In genomic region chr16:2771496-2772402, GRCh38 we compare ENCODE assay signal across 15 cellular contexts. TPM values are rescaled to one million over a fixed set of nuclear protein-coding genes. Genes with fewer than 3 reads are reported as not detected.
DNase-seq lines count a peak whose midpoint lies in the region; ATAC-seq, FAIRE-seq and TF ChIP-seq lines count a peak whose summit lies in the region.
"Had no signal": no experiment of that assay in that cellular context is flagged by ENCODE, and none has a peak within 500 bp of the region (broad histone marks: within the 10 kb centered on the region; RNA-seq: fewer than 3 reads in every experiment).

No MANE protein-coding gene starts in this region.

- no peaks in the 10 kb centered on the region for H3K9me3 Mint-ChIP-seq in type B pancreatic cell

- peaks cover 7% of the 10 kb centered on the region for H3K36me3 Mint-ChIP-seq in T-helper 17 cell (ENCODE audit: low read depth)
- H3K36me3 Mint-ChIP-seq in type B pancreatic cell = peaks cover 22% of the 10 kb centered on the region

- H3K27ac ChIP-seq in cardiac muscle cell (peak overlapping the region; percentile 60), heart right ventricle (no peak overlapping the region), lower lobe of right lung (no peak overlapping the region)
- H3K27ac ChIP-seq: BLaER1 treated with 17β-estradiol and CSF1 and Interleukin-3, amounts not matched to agents 10 nM and 100 nM; HL-60 had no signal

- H3K9me3 ChIP-seq in cardiac muscle cell (ENCODE audit: low read depth) (no peaks in the 10 kb centered on the region), heart right ventricle (no peaks in the 10 kb centered on the region), T-helper 17 cell (ENCODE audit: control insufficient read depth, low read length, poor library complexity, severe bottlenecking) (no peaks in the 10 kb centered on the region), lower lobe of right lung (no peaks in the 10 kb centered on the region)
- H3K9me3 ChIP-seq: BLaER1 treated with 17β-estradiol and CSF1 and Interleukin-3, amounts not matched to agents 10 nM and 100 nM had no signal

- ATAC-seq in heart right ventricle (no peak), T-helper 17 cell (no peak), lower lobe of right lung (no peak), GM19455 (IDR thresholded peaks at IDR 0.05; ENCODE audit: unreplicated experiment) (no peak)

- H3K4me1 ChIP-seq in cardiac muscle cell (ENCODE audit: low read depth) (no peaks in the 10 kb centered on the region), heart right ventricle (peaks cover 2 to 64% (median 31%) of the 10 kb centered on the region in 9 donors), lower lobe of right lung (peaks cover 23% of the 10 kb centered on the region)

- H3K27ac Mint-ChIP-seq in T-helper 17 cell (peak overlapping the region; percentile 89), type B pancreatic cell (peak overlapping the region; percentile 88)

- intact Hi-C loops in heart right ventricle (cut with DNase I) = loop anchor here in 1 of 10 donors (10.0 kb wide), 1 partner anchor 93 kb away; no protein-coding TSS in a partner anchor
- intact Hi-C loops in lower lobe of right lung (cut with DNase I) = no loop called here

- H3K36me3 ChIP-seq in cardiac muscle cell = peaks cover 65% of the 10 kb centered on the region
- H3K36me3 ChIP-seq in heart right ventricle = peaks cover 10 to 87% (median 61%) of the 10 kb centered on the region in 9 donors
- peaks cover 83% of the 10 kb centered on the region for H3K36me3 ChIP-seq in lower lobe of right lung

- DNase-seq in cardiac muscle cell (ENCODE audit: low read depth in 1 of 2, low spot score in 1 of 2) (no peak), heart right ventricle (no peak), T-helper 17 cell (no peak), lower lobe of right lung (peak; percentile 35), type B pancreatic cell (ENCODE audit: extremely low spot score, unreplicated experiment) (no peak), NCI-H345 (lab: John Stamatoyannopoulos, UW) (no peak), urothelium cell line (ENCODE audit: low spot score) (no peak)
- DNase-seq: hippocampal formation, NCI-H1048, NCI-H446 had no signal

- no peak for FAIRE-seq in urothelium cell line (lab: Jason Lieb, UNC)
- FAIRE-seq: RCC 7860 had no signal

- WGBS in heart right ventricle, 2 donors = 76 to 80% methylated on average over 18 of the region's 18 CpGs

- no peaks in the 10 kb centered on the region for H3K27me3 Mint-ChIP-seq in T-helper 17 cell
- H3K27me3 Mint-ChIP-seq in type B pancreatic cell = peaks cover 3% of the 10 kb centered on the region

- H3K4me3 Mint-ChIP-seq in T-helper 17 cell (peak overlapping the region; percentile 45), type B pancreatic cell (no peak overlapping the region)

- no peak for TF ChIP-seq CTCF in cardiac muscle cell (IDR thresholded peaks at IDR 0.05; ENCODE audit: low read depth, low read length)
- TF ChIP-seq CTCF in heart right ventricle (IDR thresholded peaks at IDR 0.05) = no peak
- no peak for TF ChIP-seq CTCF in lower lobe of right lung (IDR thresholded peaks at IDR 0.05)
- TF ChIP-seq CTCF in type B pancreatic cell (conservative IDR thresholded peaks at IDR 0.05) = no peak

- H3K27me3 ChIP-seq in cardiac muscle cell (no peaks in the 10 kb centered on the region), heart right ventricle (no peaks in the 10 kb centered on the region), lower lobe of right lung (ENCODE audit: low read depth) (no peaks in the 10 kb centered on the region)
- H3K27me3 ChIP-seq: BLaER1 treated with 17β-estradiol and CSF1 and Interleukin-3, amounts not matched to agents 10 nM and 100 nM had no signal

- H3K4me1 Mint-ChIP-seq in T-helper 17 cell = peaks cover 41% of the 10 kb centered on the region
- H3K4me1 Mint-ChIP-seq in type B pancreatic cell (ENCODE audit: unreplicated experiment) = peaks cover 12% of the 10 kb centered on the region

- no peak overlapping the region for H3K4me3 ChIP-seq in cardiac muscle cell
- no peak overlapping the region for H3K4me3 ChIP-seq in heart right ventricle
- H3K4me3 ChIP-seq in lower lobe of right lung = no peak overlapping the region
- H3K4me3 ChIP-seq: BLaER1 treated with 17β-estradiol and CSF1 and Interleukin-3, amounts not matched to agents 10 nM and 100 nM had no signal

RNA-seq across cellular contexts. Expression of gene ELOB, which starts 5.3 kb away (rescaled TPM):
- 180 and 435 TPM in 2 replicates for total RNA-seq in cardiac muscle cell
- polyA plus RNA-seq in cardiac muscle cell = 606 and 614 TPM in 2 replicates
- 100 to 1,000 TPM; 248 to 373 (median 323) TPM for total RNA-seq in heart right ventricle
- polyA plus RNA-seq in heart right ventricle = 1,000 to 10,000 TPM in 1 of 2 donors, 100 to 1,000 TPM in 1; 511 to 1,196 TPM
- total RNA-seq in T-helper 17 cell = 100 to 1,000 TPM; 121 to 131 TPM
- total RNA-seq in lower lobe of right lung = 196 TPM
- 237 and 243 TPM in 2 replicates for total RNA-seq in type B pancreatic cell (ENCODE audit: low replicate concordance)

RNA-seq across cellular contexts. Expression of gene PRSS33, which starts 15.6 kb away (rescaled TPM):
- total RNA-seq in cardiac muscle cell (not detected in 2 replicates), heart right ventricle (under 1 TPM in 1 of 10 donors, not detected in 9; 0.60 TPM), T-helper 17 cell (not detected), lower lobe of right lung (not detected), type B pancreatic cell (ENCODE audit: low replicate concordance) (0.39 and 2.4 TPM in 2 replicates)
- polyA plus RNA-seq in cardiac muscle cell (not detected in 2 replicates), heart right ventricle (not detected)
- total RNA-seq: lower leg skin had no signal

RNA-seq across cellular contexts. Expression of gene SRRM2, which starts 19.3 kb away (rescaled TPM):
- 131 and 321 TPM in 2 replicates for total RNA-seq in cardiac muscle cell
- polyA plus RNA-seq in cardiac muscle cell = 592 and 734 TPM in 2 replicates
- 100 to 1,000 TPM; 228 to 392 (median 261) TPM for total RNA-seq in heart right ventricle
- polyA plus RNA-seq in heart right ventricle = 1,000 to 10,000 TPM in 1 of 2 donors, 100 to 1,000 TPM in 1; 182 to 1,328 TPM
- total RNA-seq in T-helper 17 cell = 1,000 to 10,000 TPM; 1,185 to 1,285 TPM
- 659 TPM for total RNA-seq in lower lobe of right lung
- total RNA-seq in type B pancreatic cell (ENCODE audit: low replicate concordance) = 620 and 749 TPM in 2 replicates

RNA-seq across cellular contexts. Expression of gene PRSS41, which starts 26.5 kb away (rescaled TPM):
- total RNA-seq in cardiac muscle cell (not detected in 2 replicates), heart right ventricle (not detected), T-helper 17 cell (not detected), lower lobe of right lung (not detected), type B pancreatic cell (ENCODE audit: low replicate concordance) (not detected in 2 replicates)
- polyA plus RNA-seq in cardiac muscle cell (not detected in 2 replicates), heart right ventricle (not detected)
- total RNA-seq: lower leg skin had no signal

RNA-seq across cellular contexts. Expression of gene PRSS21, which starts 45.3 kb away (rescaled TPM):
- total RNA-seq in cardiac muscle cell (not detected in 2 replicates), heart right ventricle (under 1 TPM in 1 of 10 donors, not detected in 9; 0.20 TPM), T-helper 17 cell (1 to 10 TPM in 1 of 2 donors, not detected in 1; 1.6 TPM), lower lobe of right lung (26.5 TPM), type B pancreatic cell (ENCODE audit: low replicate concordance) (not detected in 2 replicates)
- polyA plus RNA-seq in cardiac muscle cell (not detected in 2 replicates), heart right ventricle (not detected)
